ENCODE assay signal across 8 cellular contexts in genomic region chrX:153925739-153926593, GRCh38. TPM values are rescaled to one million over a fixed set of nuclear protein-coding genes. Genes with fewer than 3 reads are reported as not detected.
DNase-seq lines count a peak whose midpoint lies in the region; ATAC-seq and TF ChIP-seq lines count a peak whose summit lies in the region.

Gene ARHGAP4, minus strand, starts transcription at chrX:153926264. Its CDS starts 62 bp downstream, at chrX:153926202.

- CTCF ChIA-PET in PC-9 (lab: Charles Lee), result no interaction called here

- peak within 1 kb of the TSS; percentile 98 for H3K4me2 ChIP-seq in PC-9

- DNase-seq in PC-9, result peak in 1 of 2 experiments; percentile 40
- DNase-seq in ascending aorta (ENCODE audit: low spot score in 2 of 2), result no peak
- peak; percentile 49 for DNase-seq in stimulated activated CD8-positive, alpha-beta memory T cell treated with anti-CD3 and anti-CD28 coated beads, Interleukin-12 subunit alpha, Interleukin-12 subunit beta, amount 100 ng/mL, for 4 hours (ENCODE audit: low read depth)
- DNase-seq in amygdala (lab: John Stamatoyannopoulos, UW), result no peak
- DNase-seq in ecto neural progenitor cell (ENCODE audit: low spot score), result no peak
- DNase-seq in foreskin melanocyte, result no peak

- peak within 1 kb of the TSS; percentile 86 for H3K27ac ChIP-seq in PC-9
- peak within 1 kb of the TSS; percentile 92 to 97 for H3K27ac ChIP-seq in ascending aorta
- H3K27ac ChIP-seq in layer of hippocampus (ENCODE audit: low read depth, low read length), result peak within 1 kb of the TSS; percentile 96

- H3K4me1 ChIP-seq in PC-9 (replicated peaks; ENCODE audit: insufficient read depth), result peaks cover 17% of the 10 kb centered on the region; the same call in 1 of the 2 replicates
- peaks cover 8 to 11% of the 10 kb centered on the region in 2 donors for H3K4me1 ChIP-seq in ascending aorta

- no peaks in the 10 kb centered on the region for H3K9me2 ChIP-seq in PC-9 (ENCODE audit: insufficient read depth)

- peak within 1 kb of the TSS; percentile 86; the same call in 1 of the 2 replicates for H3K4me3 ChIP-seq in PC-9
- peak within 1 kb of the TSS; percentile 66 to 76 for H3K4me3 ChIP-seq in ascending aorta

- H3K79me2 ChIP-seq in PC-9 (ENCODE audit: low read depth), result no peaks in the 10 kb centered on the region

- TF ChIP-seq CTCF in PC-9 (conservative IDR thresholded peaks at IDR 0.05) (no peak), ascending aorta (IDR thresholded peaks at IDR 0.05) (no peak)

- H3F3A ChIP-seq in PC-9 (ENCODE audit: insufficient read depth, low read depth), result peaks cover 18% of the 10 kb centered on the region; the same call in 1 of the 2 replicates

- POLR2A ChIA-PET in PC-9 (lab: Charles Lee; ENCODE audit: unreplicated experiment), result interaction anchor here (0.5 to 0.6 kb wide), 2 partner anchors 9 to 133 kb away, joined by 4 to 7 read pairs; no protein-coding TSS in a partner anchor

- H4K20me1 ChIP-seq in PC-9 (ENCODE audit: insufficient read depth), result no peaks in the 10 kb centered on the region

- H3K36me3 ChIP-seq in PC-9 (ENCODE audit: low read depth) (no peaks in the 10 kb centered on the region), ascending aorta (peaks cover 7 to 13% of the 10 kb centered on the region in 2 donors)

- BruUV-seq in PC-9 (replicated peaks; lab: Mats Ljungman, UMichigan), result TSS peak; percentile 99

- H3K27me3 ChIP-seq in PC-9 (ENCODE audit: insufficient read depth, low read depth) (no peaks in the 10 kb centered on the region), ascending aorta (no peaks in the 10 kb centered on the region), layer of hippocampus (ENCODE audit: control insufficient read depth, insufficient read depth, low read length) (no peaks in the 10 kb centered on the region)

- intact Hi-C loops in PC-9 (cut with micrococcal nuclease; ENCODE audit: unreplicated experiment), result no loop called here
- intact Hi-C loops in ascending aorta (cut with DNase I), result no loop called here

- no peak within 1 kb of the TSS for H2AFZ ChIP-seq in PC-9

- ATAC-seq in GM18873 (IDR thresholded peaks at IDR 0.05; ENCODE audit: low FRiP score, unreplicated experiment), result peak; percentile 1

- H3K9me3 ChIP-seq in PC-9 (ENCODE audit: insufficient read depth, low read depth), result no peaks in the 10 kb centered on the region
- H3K9me3 ChIP-seq in ascending aorta, result no peaks in the 10 kb centered on the region

RNA-seq across cellular contexts. Expression of gene ARHGAP4, which starts in this region (rescaled TPM):
- total RNA-seq in PC-9 (2021) (47.0 and 86.0 TPM in 2 replicates), ascending aorta (94.3 TPM)
